Comparison of ENCODE assay signal across 14 cellular contexts in the genomic region with DNA sequence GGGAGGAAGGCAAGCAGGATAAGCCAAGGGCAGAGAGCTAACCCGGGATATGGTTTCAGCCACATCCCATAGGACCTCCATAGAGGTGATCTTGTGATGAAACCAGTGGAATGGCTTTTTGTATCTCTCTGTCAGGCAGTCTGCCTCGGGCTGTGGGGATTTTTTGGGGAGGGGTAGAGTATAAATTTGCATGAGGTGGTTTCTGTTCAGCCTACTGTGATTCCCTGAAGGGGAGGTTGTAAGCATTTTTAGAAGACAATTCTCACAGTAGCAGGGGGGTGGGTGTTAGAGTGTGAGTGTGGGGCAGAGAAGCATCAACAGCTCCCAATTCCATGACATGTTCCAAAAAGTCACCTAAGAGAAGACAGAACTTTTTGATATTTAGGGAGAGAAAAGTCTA. TPM values are rescaled to one million over a fixed set of nuclear protein-coding genes. Genes with fewer than 3 reads are reported as not detected.
A peak's percentile ranks its signal among the peaks of the same experiment; 100 is the strongest.
DNase-seq lines count a peak whose midpoint lies in the region; ATAC-seq and TF ChIP-seq lines count a peak whose summit lies in the region.
"Had no signal": no experiment of that assay in that cellular context is flagged by ENCODE, and none has a peak within 500 bp of the region (broad histone marks: within the 10 kb centered on the region; RNA-seq: fewer than 3 reads in every experiment).

No MANE protein-coding gene starts in this region.

- no peak overlapping the region for H3K4me3 ChIP-seq in stomach

- no peak overlapping the region for H3K27ac Mint-ChIP-seq in stimulated activated naive CD8-positive, alpha-beta T cell treated with anti-CD3 and anti-CD28 coated beads, Interleukin-15, amount 100 ng/mL, for 72 hours
- H3K27ac Mint-ChIP-seq: immature natural killer cell had no signal

- 56 to 74% (median 62%) methylated on average over 2 of the region's 2 CpGs for WGBS in stomach, 5 donors

- H3K4me3 Mint-ChIP-seq in stimulated activated naive CD8-positive, alpha-beta T cell treated with anti-CD3 and anti-CD28 coated beads, Interleukin-15, amount 100 ng/mL, for 72 hours: no peak overlapping the region
- H3K4me3 Mint-ChIP-seq: immature natural killer cell, neural crest cell had no signal

- intact Hi-C loops in stomach (cut with DNase I; ENCODE audit: low total_unique reads): no loop called here

- no peaks in the 10 kb centered on the region for H3K36me3 ChIP-seq in stomach

- no peak overlapping the region for H3K27ac ChIP-seq in stomach

- no peaks in the 10 kb centered on the region for H3K27me3 ChIP-seq in stomach

- no peak for TF ChIP-seq EP300 in stomach (IDR thresholded peaks at IDR 0.05)

- peaks cover 0 to 12% (median 0%) of the 10 kb centered on the region in 4 donors for H3K4me1 ChIP-seq in stomach

- DNase-seq in ELF-1 (ENCODE audit: low read depth, low spot score): peak; percentile 8
- peak; percentile 55 for DNase-seq in NAMALWA (ENCODE audit: low spot score)
- no peak for DNase-seq in stimulated activated naive CD4-positive, alpha-beta T cell (lab: John Stamatoyannopoulos, UW)
- no peak for DNase-seq in stomach
- DNase-seq in stimulated activated naive CD8-positive, alpha-beta T cell treated with anti-CD3 and anti-CD28 coated beads, Interleukin-15, amount 100 ng/mL, for 72 hours: no peak
- no peak for DNase-seq in SW480 (ENCODE audit: low spot score)
- DNase-seq: immature natural killer cell; NCI-H2171 treated with DMSO at 0.1 percent for 48 hours; stimulated activated CD4-positive, alpha-beta T cell treated with anti-CD3 and anti-CD28 coated beads, Interleukin-4, amount 100 ng/mL, for 1 hour had no signal

- H3K9me3 ChIP-seq in stomach: no peaks in the 10 kb centered on the region

- no peak for TF ChIP-seq CTCF in stomach (IDR thresholded peaks at IDR 0.05)

- no peaks in the 10 kb centered on the region for H3K4me1 Mint-ChIP-seq in stimulated activated naive CD8-positive, alpha-beta T cell treated with anti-CD3 and anti-CD28 coated beads, Interleukin-15, amount 100 ng/mL, for 72 hours
- H3K4me1 Mint-ChIP-seq: immature natural killer cell, neural crest cell had no signal

- peaks cover 5 to 7% of the 10 kb centered on the region in 2 donors for H3K9me3 Mint-ChIP-seq in stimulated activated naive CD8-positive, alpha-beta T cell treated with anti-CD3 and anti-CD28 coated beads, Interleukin-15, amount 100 ng/mL, for 72 hours
- H3K9me3 Mint-ChIP-seq: immature natural killer cell, neural crest cell had no signal

- peaks cover 20% of the 10 kb centered on the region for H3K27me3 Mint-ChIP-seq in stimulated activated naive CD8-positive, alpha-beta T cell treated with anti-CD3 and anti-CD28 coated beads, Interleukin-15, amount 100 ng/mL, for 72 hours

- ATAC-seq in GM19455 (IDR thresholded peaks at IDR 0.05; ENCODE audit: unreplicated experiment) (peak; percentile 81), HG02943 (IDR thresholded peaks at IDR 0.05; ENCODE audit: low read depth, unreplicated experiment) (peak; percentile 90)
- ATAC-seq in stimulated activated naive CD8-positive, alpha-beta T cell treated with anti-CD3 and anti-CD28 coated beads, Interleukin-15, amount 100 ng/mL, for 72 hours: no peak

- TF ChIP-seq POLR2A in stomach (IDR thresholded peaks at IDR 0.05): no peak

RNA-seq across cellular contexts. Expression of a gene that starts 11.8 kb away (rescaled TPM):
- total RNA-seq in stomach: not detected
- not detected for polyA plus RNA-seq in stomach
- total RNA-seq: neural crest cell, ureter had no signal
- polyA plus RNA-seq: immature natural killer cell had no signal

RNA-seq across cellular contexts. Expression of a gene that starts 37.0 kb away (rescaled TPM):
- total RNA-seq in stomach: not detected
- not detected for polyA plus RNA-seq in stomach
- total RNA-seq: epithelial cell of proximal tubule, neural crest cell, ureter had no signal
- polyA plus RNA-seq: immature natural killer cell had no signal

RNA-seq across cellular contexts. Expression of a gene that starts 52.9 kb away (rescaled TPM):
- 1 to 10 TPM in 1 of 5 donors, not detected in 4; 1.5 TPM for total RNA-seq in stomach
- polyA plus RNA-seq in stomach: under 1 TPM in 1 of 3 donors, not detected in 2; 0.85 TPM
- polyA plus RNA-seq: immature natural killer cell had no signal

Comparison
In these comparisons a context has a peak if more than half of its experiments do, and no peak if none do; other contexts are left out.
1. DNase-seq: peak in ELF-1 (single experiment) and NAMALWA (single experiment); none in stimulated activated naive CD4-positive, alpha-beta T cell (0 of 6), stomach (single experiment), stimulated activated naive CD8-positive, alpha-beta T cell treated with anti-CD3 and anti-CD28 coated beads, Interleukin-15, amount 100 ng/mL, for 72 hours (0 of 2) and SW480 (single experiment).